In genomic region chr14:58476320-58476719, GRCh38 we compare ENCODE assay signal across 5 cellular contexts.
"Had no signal": no experiment of that assay in that cellular context is flagged by ENCODE, and none has a peak within 500 bp of the region (broad histone marks: within the 10 kb centered on the region; RNA-seq: fewer than 3 reads in every experiment).

No MANE protein-coding gene starts in this region.

- ATAC-seq: HepG2, K562 had no signal

- H3K4me3 ChIP-seq: K562 had no signal

- DNase-seq: IMR-90, KBM-7 had no signal

- H3K27ac ChIP-seq: HL-60 had no signal
